ENCODE assay signal across 20 cellular contexts in the genomic region with DNA sequence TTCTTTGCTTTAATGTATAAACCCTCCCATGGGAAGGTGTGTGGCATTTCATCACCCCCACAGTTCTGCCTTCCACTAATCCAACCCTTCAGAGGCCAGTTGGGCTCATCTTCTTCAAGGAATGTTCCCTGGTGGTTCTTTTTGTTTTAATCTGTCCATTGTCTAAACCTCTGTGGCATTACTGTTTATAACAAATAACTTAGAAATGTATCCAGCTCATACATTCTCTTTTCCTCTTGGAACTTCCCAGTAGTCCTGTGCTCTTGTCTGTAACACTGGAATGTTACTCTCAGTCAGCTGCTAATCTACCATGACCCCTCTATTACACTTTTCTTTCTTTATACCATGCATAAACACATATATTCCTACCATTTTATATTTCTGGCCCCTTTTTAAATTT.
"Had no signal": no experiment of that assay in that cellular context is flagged by ENCODE, and none has a peak within 500 bp of the region (broad histone marks: within the 10 kb centered on the region; RNA-seq: fewer than 3 reads in every experiment).

No MANE protein-coding gene starts in this region.

- DNase-seq: activated CD4-positive, alpha-beta T cell treated with anti-CD3 and anti-CD28 coated beads, Interleukin-2, amount 10 ng/mL, durations not matched to agents 7 days and 5 days; activated CD8-positive, alpha-beta memory T cell treated with anti-CD3 and anti-CD28 coated beads, Interleukin-2, amount 50 U/mL, for 48 hours; activated gamma-delta T cell; activated T-cell treated with anti-CD3 and anti-CD28 coated beads, Interleukin-2, amount 50 U/mL, for 72 hours; anterior cingulate cortex; foreskin keratinocyte; glutamatergic neuron; hypothalamus; kidney; left lung; naive thymus-derived CD8-positive, alpha-beta T cell; nucleus accumbens; stimulated activated CD4-positive, alpha-beta T cell treated with anti-CD3 and anti-CD28 coated beads, Interleukin-4, amount 100 ng/mL, for 24 hours; stimulated activated naive CD4-positive, alpha-beta T cell; SW 1271; upper lobe of left lung had no signal

- H3K27ac ChIP-seq: foreskin keratinocyte, left lung, skin epidermis, upper lobe of left lung had no signal

- H3K9me3 ChIP-seq: upper lobe of left lung had no signal

- H3K27ac Mint-ChIP-seq: activated CD4-positive, alpha-beta T cell treated with anti-CD3 and anti-CD28 coated beads, Interleukin-2, amount 10 ng/mL, durations not matched to agents 7 days and 5 days; activated naive CD8-positive, alpha-beta T cell; activated T-cell treated with anti-CD3 and anti-CD28 coated beads, Interleukin-2, amount 50 U/mL, for 72 hours; naive thymus-derived CD8-positive, alpha-beta T cell had no signal

- H3K4me3 ChIP-seq: left lung, skin epidermis, upper lobe of left lung had no signal

- H3K9me3 Mint-ChIP-seq: activated CD4-positive, alpha-beta T cell treated with anti-CD3 and anti-CD28 coated beads, Interleukin-2, amount 10 ng/mL, durations not matched to agents 7 days and 5 days had no signal

- FAIRE-seq: bronchial epithelial cell, kidney had no signal

- H3K27me3 ChIP-seq: foreskin keratinocyte, left lung, upper lobe of left lung had no signal

- ATAC-seq: activated T-cell treated with anti-CD3 and anti-CD28 coated beads, Interleukin-2, amount 50 U/mL, for 72 hours; esophagus mucosa; foreskin keratinocyte; left lung; naive thymus-derived CD8-positive, alpha-beta T cell had no signal

- H3K36me3 Mint-ChIP-seq: activated naive CD8-positive, alpha-beta T cell; naive thymus-derived CD8-positive, alpha-beta T cell had no signal

- H3K4me1 Mint-ChIP-seq: activated CD4-positive, alpha-beta T cell treated with anti-CD3 and anti-CD28 coated beads, Interleukin-2, amount 10 ng/mL, durations not matched to agents 7 days and 5 days; naive thymus-derived CD8-positive, alpha-beta T cell had no signal

- H3K4me3 Mint-ChIP-seq: activated CD4-positive, alpha-beta T cell treated with anti-CD3 and anti-CD28 coated beads, Interleukin-2, amount 10 ng/mL, durations not matched to agents 7 days and 5 days; activated naive CD8-positive, alpha-beta T cell; activated T-cell treated with anti-CD3 and anti-CD28 coated beads, Interleukin-2, amount 50 U/mL, for 72 hours; naive thymus-derived CD8-positive, alpha-beta T cell had no signal

- H3K36me3 ChIP-seq: left lung, upper lobe of left lung had no signal

- H3K4me1 ChIP-seq: foreskin keratinocyte, left lung had no signal

- H3K27me3 Mint-ChIP-seq: activated CD4-positive, alpha-beta T cell treated with anti-CD3 and anti-CD28 coated beads, Interleukin-2, amount 10 ng/mL, durations not matched to agents 7 days and 5 days; activated naive CD8-positive, alpha-beta T cell had no signal
